19 cellular contexts compared by ENCODE assay signal in genomic region chr9:68336639-68337339, GRCh38. TPM values are rescaled to one million over a fixed set of nuclear protein-coding genes. Genes with fewer than 3 reads are reported as not detected.
"Had no signal": no experiment of that assay in that cellular context is flagged by ENCODE, and none has a peak within 500 bp of the region (broad histone marks: within the 10 kb centered on the region; RNA-seq: fewer than 3 reads in every experiment).

No MANE protein-coding gene starts in this region.

RNA-seq across cellular contexts. Expression of gene PGM5, which starts 19.6 kb away (rescaled TPM):
- total RNA-seq: activated CD4-positive, alpha-beta memory T cell treated with anti-CD3 and anti-CD28 coated beads for 36 hours; activated CD4-positive, alpha-beta T cell treated with anti-CD3 and anti-CD28 coated beads for 36 hours; activated CD4-positive, alpha-beta T cell treated with anti-CD3 and anti-CD28 coated beads, Interleukin-2, amount 10 ng/mL, durations not matched to agents 24 days and 14 days; activated CD8-positive, alpha-beta memory T cell treated with anti-CD3 and anti-CD28 coated beads for 36 hours; activated CD8-positive, alpha-beta memory T cell treated with anti-CD3 and anti-CD28 coated beads, Interleukin-2, amount 10 ng/mL, durations not matched to agents 7 days and 5 days; activated CD8-positive, alpha-beta T cell treated with anti-CD3 and anti-CD28 coated beads, Interleukin-2, amount 10 ng/mL, durations not matched to agents 7 days and 5 days; activated naive CD4-positive, alpha-beta T cell treated with anti-CD3 and anti-CD28 coated beads for 36 hours; activated naive CD8-positive, alpha-beta T cell treated with anti-CD3 and anti-CD28 coated beads for 36 hours; activated T-helper 1 cell treated with anti-CD3 and anti-CD28 coated beads, Interleukin-12 subunit alpha, Interleukin-12 subunit beta, Interleukin-2, Interleukin-4 antibody, amounts not matched to agents 30 ng/mL and 10 ng/mL and 1 ng/mL, durations not matched to agents 14 hours and 24 hours and 36 hours; activated T-helper 2 cell treated with anti-CD3 and anti-CD28 coated beads, Interferon-gamma antibody, Interleukin-2, Interleukin-4, amounts not matched to agents 10 μg/mL and 5 μg/mL and 100 μg/mL, durations not matched to agents 14 hours and 24 hours and 36 hours; T-helper 1 cell treated with Interleukin-12 subunit alpha and Interleukin-12 subunit beta and Interleukin-4 antibody, amounts not matched to agents 30 ng/mL and 1 ng/mL, for 36 hours had no signal

RNA-seq across cellular contexts. Expression of gene FOXD4L3, which starts 34.1 kb away (rescaled TPM):
- total RNA-seq: activated CD4-positive, alpha-beta memory T cell treated with anti-CD3 and anti-CD28 coated beads for 36 hours; activated CD4-positive, alpha-beta T cell treated with anti-CD3 and anti-CD28 coated beads for 36 hours; activated CD4-positive, alpha-beta T cell treated with anti-CD3 and anti-CD28 coated beads, Interleukin-2, amount 10 ng/mL, durations not matched to agents 24 days and 14 days; activated naive CD4-positive, alpha-beta T cell treated with anti-CD3 and anti-CD28 coated beads for 36 hours; activated T-helper 1 cell treated with anti-CD3 and anti-CD28 coated beads, Interleukin-12 subunit alpha, Interleukin-12 subunit beta, Interleukin-2, Interleukin-4 antibody, amounts not matched to agents 30 ng/mL and 10 ng/mL and 1 ng/mL, durations not matched to agents 14 hours and 24 hours and 36 hours; activated T-helper 2 cell treated with anti-CD3 and anti-CD28 coated beads, Interferon-gamma antibody, Interleukin-2, Interleukin-4, amounts not matched to agents 10 μg/mL and 5 μg/mL and 100 μg/mL, durations not matched to agents 14 hours and 24 hours and 36 hours; adrenal gland; astrocyte; bronchial epithelial cell; cardiac septum; cerebellum; esophagus muscularis mucosa; gastrocnemius medialis; heart left ventricle had no signal
- polyA plus RNA-seq: heart left ventricle had no signal
